8 cellular contexts compared by ENCODE assay signal in genomic region chr7:5643280-5643679, GRCh38. TPM values are rescaled to one million over a fixed set of nuclear protein-coding genes. Genes with fewer than 3 reads are reported as not detected.
DNase-seq lines count a peak whose midpoint lies in the region; ATAC-seq, FAIRE-seq and TF ChIP-seq lines count a peak whose summit lies in the region.

No MANE protein-coding gene starts in this region.

- H3K27ac ChIP-seq in BLaER1 treated with 17β-estradiol and CSF1 and Interleukin-3, amounts not matched to agents 10 nM and 100 nM: peak overlapping the region in 5 of 11 experiments; percentile 7 to 41 (median 21); a peak in 9 of 22 replicates
- H3K27ac ChIP-seq in K562 (ENCODE audit: extremely low read depth, low read depth, low read length) (no peak overlapping the region), lung (ENCODE audit: low read depth in 1 of 2, low read length in 1 of 2) (peak overlapping the region in 1 of 2 donors; percentile 36)

- H3K4me1 ChIP-seq in BLaER1 treated with 17β-estradiol and CSF1 and Interleukin-3, amounts not matched to agents 10 nM and 100 nM: peaks cover 22 to 50% (median 35%) of the 10 kb centered on the region in 10 experiments
- H3K4me1 ChIP-seq in K562 (replicated peaks in 1 of 2; ENCODE audit: control insufficient read depth in 2 of 2, insufficient read depth in 2 of 2, low read length in 2 of 2): peaks cover 0 to 2% of the 10 kb centered on the region in 2 experiments; a peak in 2 of 5 replicates
- peaks cover 0 to 2% of the 10 kb centered on the region in 2 donors for H3K4me1 ChIP-seq in lung (ENCODE audit: control insufficient read depth in 2 of 2, insufficient read depth in 2 of 2, low read length in 2 of 2)

- CTCF ChIA-PET in K562 (lab: Yijun Ruan, JAX; ENCODE audit: low intra/inter-chr PET ratio): no interaction called here

- peak overlapping the region in 1 of 10 experiments; percentile 4; a peak in 2 of 20 replicates for H3K4me3 ChIP-seq in BLaER1 treated with 17β-estradiol and CSF1 and Interleukin-3, amounts not matched to agents 10 nM and 100 nM
- H3K4me3 ChIP-seq in K562 (no peak overlapping the region), lung (no peak overlapping the region)

- no peaks in the 10 kb centered on the region for H3K27me3 ChIP-seq in BLaER1 treated with 17β-estradiol and CSF1 and Interleukin-3, amounts not matched to agents 10 nM and 100 nM
- H3K27me3 ChIP-seq in K562 (ENCODE audit: control insufficient read depth in 2 of 2, insufficient read depth in 2 of 2, low read length in 2 of 2): no peaks in the 10 kb centered on the region
- H3K27me3 ChIP-seq in lung (ENCODE audit: control insufficient read depth, insufficient read depth): no peaks in the 10 kb centered on the region

- 77% methylated on average over 7 of the region's 7 CpGs for WGBS in K562 (ENCODE audit: insufficient coverage, low coverage, missing lambda C conversion rate)
- WGBS in lung, 2 donors: 18 to 38% methylated on average over 7 of the region's 7 CpGs

- H3K36me3 ChIP-seq in BLaER1 treated with 17β-estradiol and CSF1 and Interleukin-3, amounts not matched to agents 10 nM and 100 nM: peaks cover 59 to 94% (median 86%) of the 10 kb centered on the region in 11 experiments
- H3K36me3 ChIP-seq in K562 (ENCODE audit: control insufficient read depth, insufficient read depth, low read length): peaks cover 74% of the 10 kb centered on the region
- H3K36me3 ChIP-seq in lung (ENCODE audit: control insufficient read depth in 2 of 2, insufficient read depth in 2 of 2, low read length in 2 of 2): peaks cover 9 to 16% of the 10 kb centered on the region in 2 donors

- ATAC-seq in K562: peak; percentile 78
- peak; percentile 47 for ATAC-seq in lung (ENCODE audit: insufficient read depth, low FRiP score)
- no peak for ATAC-seq in GM21723 (IDR thresholded peaks at IDR 0.05; ENCODE audit: unreplicated experiment)

- H3K4me2 ChIP-seq in BLaER1 treated with 17β-estradiol and CSF1 and Interleukin-3, amounts not matched to agents 10 nM and 100 nM: peak overlapping the region; percentile 45 to 85 (median 69)
- no peak overlapping the region for H3K4me2 ChIP-seq in K562 (ENCODE audit: insufficient read depth, low read length)

- H3K9me1 ChIP-seq in K562 (ENCODE audit: control insufficient read depth, insufficient read depth, low read length): no peaks in the 10 kb centered on the region

- no peak for TF ChIP-seq RAD21 in K562 (CRISPR knock-in tag; conservative IDR thresholded peaks at IDR 0.05 in 1 of 2, IDR thresholded peaks at IDR 0.05 in 1 of 2)

- H3K9me3 ChIP-seq in BLaER1 treated with 17β-estradiol and CSF1 and Interleukin-3, amounts not matched to agents 10 nM and 100 nM (replicated peaks in 1 of 11): no peaks in the 10 kb centered on the region
- H3K9me3 ChIP-seq in K562 (replicated peaks; ENCODE audit: control insufficient read depth, insufficient read depth, low read depth, low read length) (no peaks in the 10 kb centered on the region), lung (ENCODE audit: control insufficient read depth in 2 of 2, insufficient read depth in 1 of 2, low read length in 1 of 2) (no peaks in the 10 kb centered on the region)

- POLR2A ChIA-PET in K562 (lab: Yijun Ruan, JAX): no interaction called here

- TF ChIP-seq CTCF in K562 (IDR thresholded peaks at IDR 0.05 in 2 of 3, conservative IDR thresholded peaks at IDR 0.05 in 1 of 3; ENCODE audit: insufficient read depth in 2 of 3, low read depth in 1 of 3, low read length in 3 of 3): no peak
- TF ChIP-seq CTCF in lung (IDR thresholded peaks at IDR 0.05; ENCODE audit: control extremely low read depth, extremely low read depth): no peak

- 0 out of 22 replicates have a peak, but pooled peaks cover 0 to 4% (median 0%) of the 10 kb centered on the region in 11 experiments for H4K20me1 ChIP-seq in BLaER1 treated with 17β-estradiol and CSF1 and Interleukin-3, amounts not matched to agents 10 nM and 100 nM
- no peaks in the 10 kb centered on the region for H4K20me1 ChIP-seq in K562 (replicated peaks; ENCODE audit: control insufficient read depth, insufficient read depth, low read length)

- DNase-seq in K562 (ENCODE audit: extremely low read depth in 1 of 4, low spot score in 3 of 4): peak in 1 of 4 experiments; percentile 21
- no peak for DNase-seq in lung (ENCODE audit: low spot score)
- DNase-seq in NCI-H1694 treated with DMSO at 0.1 percent for 48 hours (lab: John Stamatoyannopoulos, UW): no peak
- DNase-seq in mesenteric fat pad (ENCODE audit: low spot score): no peak
- no peak for DNase-seq in HK-2 (ENCODE audit: unreplicated experiment)

- no peak overlapping the region for H2AFZ ChIP-seq in K562 (ENCODE audit: low read depth, low read length)

- intact Hi-C loops in K562 (cut with micrococcal nuclease): no loop called here

- no peaks in the 10 kb centered on the region for H3K79me2 ChIP-seq in K562 (ENCODE audit: control insufficient read depth, insufficient read depth, low read length)

- no peak for FAIRE-seq in K562 (lab: Jason Lieb, UNC)

- no peak for TF ChIP-seq POLR2A in K562 (conservative IDR thresholded peaks at IDR 0.05)

- in situ Hi-C loops in K562 (cut with MboI): no loop called here

- no peak for TF ChIP-seq EP300 in K562 (IDR thresholded peaks at IDR 0.05; ENCODE audit: low read length)

- BruUV-seq in K562 (replicated peaks; lab: Mats Ljungman, UMichigan): no TSS peak

- peak overlapping the region in 3 of 11 experiments; percentile 28 to 51 (median 43); a peak in 3 of 22 replicates for H3K9ac ChIP-seq in BLaER1 treated with 17β-estradiol and CSF1 and Interleukin-3, amounts not matched to agents 10 nM and 100 nM
- 0 out of 4 replicates have a peak overlapping the region, but pooled peaks of 1 of the 2 experiments have one; percentile 7 for H3K9ac ChIP-seq in K562 (ENCODE audit: insufficient read depth in 1 of 2, low read depth in 2 of 2, low read length in 2 of 2)

TF ChIP-seq in PFSK-1, 5 proteins besides CTCF, POLR2A, EP300 and RAD21 (continues in another document):
- 0 out of 2 replicates have a peak, but pooled peaks have one; percentile 22 for TF ChIP-seq TAF1 (IDR thresholded peaks at IDR 0.05; ENCODE audit: borderline replicate concordance, insufficient read depth, low read length)
- peak; percentile 67 for TF ChIP-seq FOXP2 (optimal IDR thresholded peaks at IDR 0.05; ENCODE audit: borderline replicate concordance, extremely low read depth, extremely low read length, insufficient read depth)

TF ChIP-seq in K562, 482 proteins besides CTCF, POLR2A, EP300 and RAD21:
- TF ChIP-seq PHTF2 (CRISPR knock-in tag; IDR thresholded peaks at IDR 0.05) (no peak), GABPA (tag; conservative IDR thresholded peaks at IDR 0.05; ENCODE audit: low read depth) (peak; percentile 46)
TF ChIP-seq in K562: peak in this region for 1.

RNA-seq across cellular contexts. Expression of gene FSCN1, which starts 50.7 kb away (rescaled TPM):
- 229 TPM for polyA plus RNA-seq in PFSK-1 (2012; ENCODE audit: insufficient read length, low read depth)
- total RNA-seq in K562 (2011; cell fraction: chromatin; rRNA removed; ENCODE audit: low replicate concordance): 24.2 and 122 TPM in 2 replicates
- 145 and 156 TPM in 2 replicates for total RNA-seq in K562 (2011; cell fraction: nucleolus; rRNA removed)
- 58.0 and 62.1 TPM in 2 replicates for total RNA-seq in K562 (2011; cell fraction: nucleoplasm; rRNA removed)
- 265 and 319 TPM in 2 replicates for total RNA-seq in K562 (2014; rRNA removed)
- total RNA-seq in K562 (2014; rRNA removed; fragmentation: Illumina TruSeq; extraction: Trizol): 20.9 and 29.5 TPM in 2 replicates
- 95.1 and 107 TPM in 2 replicates for total RNA-seq in K562 (2015; rRNA removed; fragmentation: Illumina TruSeq; extraction: Trizol)
- total RNA-seq in K562 (2021): 414 and 417 TPM in 2 replicates
- 38.7 and 106 TPM in 2 replicates for polyA plus RNA-seq in K562 (2011; rRNA removed)
- 83.6 and 256 TPM in 2 replicates for polyA plus RNA-seq in K562 (2011; cell fraction: cytosol; rRNA removed)
- polyA plus RNA-seq in K562 (2011; cell fraction: nucleus; rRNA removed): 66.4 and 105 TPM in 2 replicates
- polyA plus RNA-seq in K562 (2012): 253 and 255 TPM in 2 replicates
- 64.1 and 142 TPM in 2 replicates for polyA plus RNA-seq in K562 (2014; fragmentation: Illumina TruSeq; extraction: Trizol)
- 1 to 10 TPM in 1 of 2 experiments, under 1 TPM in 1; 0.70 to 1.2 TPM for polyA plus RNA-seq in K562 (2014; fragmentation: Nextera tagmentation; extraction: Ambion mirVana)
- 186 and 202 TPM in 2 replicates for polyA plus RNA-seq in K562 (2014; rRNA removed)
- polyA minus RNA-seq in K562 (2011; rRNA and poly(A)+ RNA removed): 23.1 and 29.3 TPM in 2 replicates
- polyA minus RNA-seq in K562 (2011; cell fraction: cytosol; rRNA and poly(A)+ RNA removed): 186 and 269 TPM in 2 replicates
- polyA minus RNA-seq in K562 (2011; cell fraction: nucleus; rRNA and poly(A)+ RNA removed): 66.0 and 87.2 TPM in 2 replicates
- total RNA-seq in lung: 10 to 100 TPM; 59.5 to 71.8 TPM
- 10 to 100 TPM; 28.7 to 33.8 TPM for polyA plus RNA-seq in lung
- 43.1 TPM for total RNA-seq in mesenteric fat pad
